Comparison of ENCODE assay signal across 32 cellular contexts in the genomic region with DNA sequence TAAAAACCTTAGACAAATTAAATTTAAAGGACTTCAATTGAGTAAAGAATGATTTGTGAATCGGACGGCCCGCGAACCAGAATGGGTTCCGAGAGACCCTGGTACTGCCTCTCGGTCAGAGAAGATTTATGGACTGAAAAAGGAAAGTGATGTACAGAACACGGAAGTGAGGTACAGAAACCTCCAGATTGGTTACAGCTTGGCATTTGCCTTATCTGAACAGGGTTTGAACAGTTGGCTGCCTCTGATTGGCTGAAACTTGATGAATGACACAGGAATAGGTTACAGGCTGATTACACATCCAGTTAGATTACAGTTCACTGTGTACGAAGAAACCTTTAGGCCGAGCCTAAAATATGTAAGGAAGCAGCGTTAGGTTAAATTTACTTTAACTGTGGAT.
"Had no signal": no experiment of that assay in that cellular context is flagged by ENCODE, and none has a peak within 500 bp of the region (broad histone marks: within the 10 kb centered on the region; RNA-seq: fewer than 3 reads in every experiment).

No MANE protein-coding gene starts in this region.

- H3K4me3 ChIP-seq: MG63, PC-9, SJCRH30, SK-N-MC had no signal

- DNase-seq: Kasumi-1, MG63, NCI-H1048, NCI-H1092 treated with DMSO at 0.1 percent for 48 hours, NCI-H1105 treated with DMSO at 0.1 percent for 48 hours, NCI-H1417, NCI-H1436, NCI-H146, NCI-H1694, NCI-H187, NCI-H1930, NCI-H2029 treated with DMSO at 0.1 percent for 48 hours, NCI-H2081 treated with DMSO at 0.1 percent for 48 hours, NCI-H2107, NCI-H2171, NCI-H2227 treated with DMSO at 0.1 percent for 48 hours, NCI-H345, NCI-H446, NCI-H510A treated with DMSO at 0.1 percent for 48 hours, NCI-H524 treated with DMSO at 0.1 percent for 48 hours, NCI-H526 treated with DMSO at 0.1 percent for 48 hours, NCI-H774, PC-9, SHP77, SIG-M5, SJCRH30, T-cell had no signal

- ATAC-seq: Panc1, Right ventricle myocardium inferior, T-cell had no signal

- H3K4me2 ChIP-seq: PC-9 had no signal

- FAIRE-seq: RCC 7860 had no signal

- H3K9me3 ChIP-seq: MG63, SJCRH30 had no signal

- H3K27ac ChIP-seq: PC-9, RWPE1, SJCRH30, SK-N-MC had no signal

- H3K27me3 ChIP-seq: MG63, SJCRH30 had no signal

- H3K36me3 ChIP-seq: MG63, SJCRH30 had no signal

- H2AFZ ChIP-seq: PC-9 had no signal
